In the genomic region with DNA sequence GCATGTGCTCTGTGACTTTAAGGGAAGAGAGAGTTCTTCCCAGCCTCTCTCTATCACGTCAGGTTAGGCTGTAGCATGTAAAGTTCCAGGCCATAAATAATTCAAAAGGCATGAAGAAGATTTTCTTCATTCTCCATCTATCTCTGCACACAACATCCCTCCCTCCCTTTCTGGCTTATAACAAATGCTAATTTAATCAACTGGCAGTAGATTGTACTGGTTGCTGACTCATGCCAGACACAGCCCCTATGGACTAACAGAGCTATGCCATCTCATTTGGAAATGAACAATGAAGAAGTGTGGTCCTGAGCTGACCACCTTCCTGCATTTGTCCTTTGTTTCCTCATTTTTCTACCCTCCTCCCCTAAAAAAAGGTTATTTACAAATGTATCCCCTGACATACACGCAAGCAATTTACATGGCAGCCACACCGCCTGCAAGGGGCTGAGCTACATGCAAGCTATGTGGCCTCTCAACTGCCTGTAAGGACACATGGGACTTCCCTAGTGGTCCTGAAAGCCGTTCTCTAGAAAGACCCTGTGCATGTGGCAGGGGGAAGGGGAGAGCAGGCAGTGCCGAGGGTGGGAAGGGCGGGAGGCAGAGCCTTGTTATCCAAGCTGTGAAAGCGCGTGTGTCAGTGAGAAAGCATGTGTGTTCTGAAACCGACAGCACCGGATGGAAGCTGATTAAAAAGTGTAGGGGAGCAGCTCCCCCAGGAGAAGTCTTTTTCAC, we compare ENCODE assay signal across 2 cellular contexts.
TF ChIP-seq lines count a peak whose summit lies in the region.

No MANE protein-coding gene starts in this region.

TF ChIP-seq in GM23338, 12 proteins besides CTCF, POLR2A, EP300 and RAD21 (continued from another document):
- no peak for TF ChIP-seq ETS1 (IDR thresholded peaks at IDR 0.05)
- TF ChIP-seq POLR2AphosphoS5 (IDR thresholded peaks at IDR 0.05; ENCODE audit: low read depth) = no peak
- TF ChIP-seq EZH2phosphoT487 (IDR thresholded peaks at IDR 0.05; ENCODE audit: unreplicated experiment) = no peak
- no peak for TF ChIP-seq EZH2 (IDR thresholded peaks at IDR 0.05; ENCODE audit: low read depth, unreplicated experiment)
- TF ChIP-seq REST (IDR thresholded peaks at IDR 0.05; ENCODE audit: unreplicated experiment) = no peak

TF ChIP-seq in SK-N-SH, 30 proteins besides CTCF, POLR2A, EP300 and RAD21 (continued from another document):
- TF ChIP-seq SIN3A (IDR thresholded peaks at IDR 0.05; ENCODE audit: borderline replicate concordance, low read depth, low read length) (no peak), POLR2AphosphoS5 (IDR thresholded peaks at IDR 0.05; ENCODE audit: low read depth, low read length) (0 out of 2 replicates have a peak, but pooled peaks have one; percentile 23), RCOR1 (IDR thresholded peaks at IDR 0.05; ENCODE audit: low read length) (0 out of 2 replicates have a peak, but pooled peaks have one; percentile 39), FOSL2 (IDR thresholded peaks at IDR 0.05; ENCODE audit: borderline replicate concordance, low read depth) (peak; percentile 40; the same call in 1 of the 2 replicates)
TF ChIP-seq in SK-N-SH: peak in this region for 7.
